In genomic region chr11:9756878-9757277, GRCh38 we compare ENCODE assay signal across 14 cellular contexts.
DNase-seq lines count a peak whose midpoint lies in the region; ATAC-seq and TF ChIP-seq lines count a peak whose summit lies in the region.
"Had no signal": no experiment of that assay in that cellular context is flagged by ENCODE, and none has a peak within 500 bp of the region (broad histone marks: within the 10 kb centered on the region; RNA-seq: fewer than 3 reads in every experiment).

No MANE protein-coding gene starts in this region.

- no peaks in the 10 kb centered on the region for H3K9me3 Mint-ChIP-seq in activated naive CD8-positive, alpha-beta T cell treated with anti-CD3 and anti-CD28 coated beads for 36 hours
- H3K9me3 Mint-ChIP-seq in neural crest cell (no peaks in the 10 kb centered on the region), Calu3 (ENCODE audit: low read depth, unreplicated experiment) (no peaks in the 10 kb centered on the region)
- H3K9me3 Mint-ChIP-seq: activated CD8-positive, alpha-beta T cell treated with anti-CD3 and anti-CD28 coated beads for 36 hours had no signal

- no peak for ATAC-seq in GM21529 (IDR thresholded peaks at IDR 0.05; ENCODE audit: unreplicated experiment)
- no peak for ATAC-seq in HG03571 (IDR thresholded peaks at IDR 0.05; ENCODE audit: unreplicated experiment)
- ATAC-seq: activated CD8-positive, alpha-beta T cell treated with anti-CD3 and anti-CD28 coated beads for 36 hours; gastroesophageal sphincter had no signal

- no peak overlapping the region for H3K4me3 ChIP-seq in BLaER1
- H3K4me3 ChIP-seq in HEK293 (ENCODE audit: low read depth, low read length): no peak overlapping the region
- H3K4me3 ChIP-seq: SK-N-MC had no signal

- H3K4me1 ChIP-seq in BLaER1 (peaks cover 73% of the 10 kb centered on the region), HEK293 (ENCODE audit: control insufficient read depth, insufficient read depth, low read length) (no peaks in the 10 kb centered on the region)

- intact Hi-C loops in Calu3 (cut with micrococcal nuclease; ENCODE audit: unreplicated experiment): loop anchor here (5.0 kb wide), 1 partner anchor 610 kb away; no protein-coding TSS in a partner anchor

- TF ChIP-seq CTCF in HEK293 (tag by site-specific recombination; IDR thresholded peaks at IDR 0.05) (no peak), neural crest cell (conservative IDR thresholded peaks at IDR 0.05) (no peak), Calu3 (IDR thresholded peaks at IDR 0.05; ENCODE audit: unreplicated experiment) (no peak)

- H3K9me3 ChIP-seq in BLaER1: no peaks in the 10 kb centered on the region
- H3K9me3 ChIP-seq in HEK293 (ENCODE audit: control insufficient read depth, insufficient read depth, low read depth, low read length): no peaks in the 10 kb centered on the region
- H3K9me3 ChIP-seq: gastroesophageal sphincter had no signal

- peaks cover 54% of the 10 kb centered on the region for H3K4me1 Mint-ChIP-seq in activated naive CD8-positive, alpha-beta T cell treated with anti-CD3 and anti-CD28 coated beads for 36 hours
- H3K4me1 Mint-ChIP-seq in neural crest cell (peaks cover 49% of the 10 kb centered on the region), Calu3 (ENCODE audit: low read depth, unreplicated experiment) (peaks cover 21% of the 10 kb centered on the region)

- POLR2A ChIA-PET in HEK293 (lab: Yijun Ruan, JAX): interaction anchor here (0.8 kb wide), 1 partner anchor 548 kb away, joined by 3 read pairs; the partner anchor contains the start of gene ADM

- H4K20me1 ChIP-seq in BLaER1: no peaks in the 10 kb centered on the region

- H3K36me3 ChIP-seq in BLaER1 (no peaks in the 10 kb centered on the region), HEK293 (ENCODE audit: control insufficient read depth in 2 of 2, insufficient read depth in 1 of 2, low read length in 2 of 2) (peaks cover 0 to 4% of the 10 kb centered on the region in 2 experiments; a peak in 1 of 3 replicates)

- H3K4me3 Mint-ChIP-seq in activated naive CD8-positive, alpha-beta T cell treated with anti-CD3 and anti-CD28 coated beads for 36 hours: no peak overlapping the region
- H3K4me3 Mint-ChIP-seq in neural crest cell (peak overlapping the region; percentile 87), Calu3 (ENCODE audit: low read depth, unreplicated experiment) (no peak overlapping the region)

- CTCF ChIA-PET in HEK293 (lab: Yijun Ruan, JAX): interaction anchor here (0.7 kb wide), 1 partner anchor 106 kb away, joined by 4 read pairs; no protein-coding TSS in a partner anchor
- CTCF ChIA-PET in Calu3 (lab: Charles Lee): no interaction called here

- peak overlapping the region; percentile 23 for H3K27ac Mint-ChIP-seq in activated naive CD8-positive, alpha-beta T cell treated with anti-CD3 and anti-CD28 coated beads for 36 hours
- no peak overlapping the region for H3K27ac Mint-ChIP-seq in neural crest cell (ENCODE audit: unreplicated experiment)
- H3K27ac Mint-ChIP-seq in Calu3 (ENCODE audit: unreplicated experiment): no peak overlapping the region

- peaks cover 14% of the 10 kb centered on the region for H3K36me3 Mint-ChIP-seq in activated naive CD8-positive, alpha-beta T cell treated with anti-CD3 and anti-CD28 coated beads for 36 hours
- H3K36me3 Mint-ChIP-seq in neural crest cell (ENCODE audit: low read depth): no peaks in the 10 kb centered on the region
- H3K36me3 Mint-ChIP-seq in Calu3 (ENCODE audit: insufficient read depth, unreplicated experiment): peaks cover 33% of the 10 kb centered on the region

- no peaks in the 10 kb centered on the region for H3K27me3 ChIP-seq in BLaER1
- H3K27me3 ChIP-seq: gastroesophageal sphincter had no signal

- BruUV-seq in Calu3 (replicated peaks; lab: Mats Ljungman, UMichigan): no TSS peak

- H3K9ac ChIP-seq in BLaER1: no peak overlapping the region

- no peaks in the 10 kb centered on the region for H3K27me3 Mint-ChIP-seq in activated naive CD8-positive, alpha-beta T cell treated with anti-CD3 and anti-CD28 coated beads for 36 hours
- H3K27me3 Mint-ChIP-seq in neural crest cell (ENCODE audit: low read depth) (no peaks in the 10 kb centered on the region), Calu3 (ENCODE audit: unreplicated experiment) (no peaks in the 10 kb centered on the region)
- H3K27me3 Mint-ChIP-seq: activated CD8-positive, alpha-beta T cell treated with anti-CD3 and anti-CD28 coated beads for 36 hours had no signal

- no peak for DNase-seq in activated naive CD8-positive, alpha-beta T cell treated with anti-CD3 and anti-CD28 coated beads for 36 hours
- no peak for DNase-seq in neural crest cell (ENCODE audit: low read depth, low spot score)
- DNase-seq in NCI-H82 (lab: John Stamatoyannopoulos, UW): no peak
- no peak for DNase-seq in Calu3
- DNase-seq: activated CD8-positive, alpha-beta T cell treated with anti-CD3 and anti-CD28 coated beads for 36 hours; GDM1; NCI-H1694 treated with DMSO at 0.1 percent for 48 hours; NCI-H446 treated with DMSO at 0.1 percent for 48 hours had no signal

- H3K4me2 ChIP-seq in BLaER1: peak overlapping the region; percentile 96

- no peak overlapping the region for H3K27ac ChIP-seq in BLaER1
- H3K27ac ChIP-seq in HEK293 (ENCODE audit: extremely low read depth, low read depth, low read length): no peak overlapping the region
- H3K27ac ChIP-seq: SK-N-MC had no signal

TF ChIP-seq in HEK293, 187 proteins besides CTCF, POLR2A, EP300 and RAD21:
- TF ChIP-seq PRDM2 (tag by site-specific recombination; IDR thresholded peaks at IDR 0.05; ENCODE audit: borderline replicate concordance) (no peak), ZIC2 (tag by site-specific recombination; IDR thresholded peaks at IDR 0.05) (peak; percentile 38), GLIS1 (tag by site-specific recombination; IDR thresholded peaks at IDR 0.05) (peak; percentile 81), ZEB2 (tag by site-specific recombination; IDR thresholded peaks at IDR 0.05) (no peak)
